8 cellular contexts compared by ENCODE assay signal in genomic region chr5:103232393-103232999, GRCh38. TPM values are rescaled to one million over a fixed set of nuclear protein-coding genes. Genes with fewer than 3 reads are reported as not detected.
DNase-seq lines count a peak whose midpoint lies in the region; ATAC-seq and FAIRE-seq lines count a peak whose summit lies in the region.

No MANE protein-coding gene starts in this region.

- H3K4me1 Mint-ChIP-seq in activated T-cell treated with anti-CD3 and anti-CD28 coated beads, Interleukin-2, amount 50 U/mL, for 72 hours (ENCODE audit: low read depth): no peaks in the 10 kb centered on the region
- no peaks in the 10 kb centered on the region for H3K4me1 Mint-ChIP-seq in T-helper 17 cell
- H3K4me1 Mint-ChIP-seq in stimulated activated naive B cell treated with anti-CD40 and anti-IgM and Interleukin-4, amounts not matched to agents 10 μg/mL and 1 μg/mL and 100 μg/mL, for 72 hours: peaks cover 0 to 7% of the 10 kb centered on the region in 2 donors

- no peak for FAIRE-seq in HTR-8/SVneo (lab: Jason Lieb, UNC)

- no peak overlapping the region for H3K4me3 Mint-ChIP-seq in activated T-cell treated with anti-CD3 and anti-CD28 coated beads, Interleukin-2, amount 50 U/mL, for 72 hours
- H3K4me3 Mint-ChIP-seq in T-helper 17 cell: no peak overlapping the region
- H3K4me3 Mint-ChIP-seq in stimulated activated naive B cell treated with anti-CD40 and anti-IgM and Interleukin-4, amounts not matched to agents 10 μg/mL and 1 μg/mL and 100 μg/mL, for 72 hours: no peak overlapping the region

- peaks cover 19% of the 10 kb centered on the region for H3K27me3 Mint-ChIP-seq in activated T-cell treated with anti-CD3 and anti-CD28 coated beads, Interleukin-2, amount 50 U/mL, for 72 hours (ENCODE audit: low read depth)
- H3K27me3 Mint-ChIP-seq in T-helper 17 cell: peaks cover 12% of the 10 kb centered on the region
- H3K27me3 Mint-ChIP-seq in stimulated activated naive B cell treated with anti-CD40 and anti-IgM and Interleukin-4, amounts not matched to agents 10 μg/mL and 1 μg/mL and 100 μg/mL, for 72 hours: peaks cover 0 to 3% of the 10 kb centered on the region in 2 donors

- H3K36me3 Mint-ChIP-seq in activated T-cell treated with anti-CD3 and anti-CD28 coated beads, Interleukin-2, amount 50 U/mL, for 72 hours (ENCODE audit: insufficient read depth in 2 of 2): no peaks in the 10 kb centered on the region
- H3K36me3 Mint-ChIP-seq in T-helper 17 cell (ENCODE audit: low read depth): no peaks in the 10 kb centered on the region
- no peaks in the 10 kb centered on the region for H3K36me3 Mint-ChIP-seq in stimulated activated naive B cell treated with anti-CD40 and anti-IgM and Interleukin-4, amounts not matched to agents 10 μg/mL and 1 μg/mL and 100 μg/mL, for 72 hours

- no peak overlapping the region for H3K27ac Mint-ChIP-seq in activated T-cell treated with anti-CD3 and anti-CD28 coated beads, Interleukin-2, amount 50 U/mL, for 72 hours
- H3K27ac Mint-ChIP-seq in T-helper 17 cell: no peak overlapping the region
- H3K27ac Mint-ChIP-seq in stimulated activated naive B cell treated with anti-CD40 and anti-IgM and Interleukin-4, amounts not matched to agents 10 μg/mL and 1 μg/mL and 100 μg/mL, for 72 hours: no peak overlapping the region

- H3K9me3 Mint-ChIP-seq in activated T-cell treated with anti-CD3 and anti-CD28 coated beads, Interleukin-2, amount 50 U/mL, for 72 hours: peaks cover 0 to 2% of the 10 kb centered on the region in 2 donors
- no peaks in the 10 kb centered on the region for H3K9me3 Mint-ChIP-seq in stimulated activated naive B cell treated with anti-CD40 and anti-IgM and Interleukin-4, amounts not matched to agents 10 μg/mL and 1 μg/mL and 100 μg/mL, for 72 hours

- H3K9me3 ChIP-seq in T-helper 17 cell (ENCODE audit: control insufficient read depth, low read length, poor library complexity, severe bottlenecking): no peaks in the 10 kb centered on the region

- peak; percentile 56 to 62 for ATAC-seq in activated T-cell treated with anti-CD3 and anti-CD28 coated beads, Interleukin-2, amount 50 U/mL, for 72 hours (replicated peaks in 1 of 2)
- ATAC-seq in GM21526 (IDR thresholded peaks at IDR 0.05; ENCODE audit: low FRiP score, unreplicated experiment) (peak; percentile 81), T-helper 17 cell (peak; percentile 65)
- peak; percentile 83 to 87 for ATAC-seq in stimulated activated naive B cell treated with anti-CD40 and anti-IgM and Interleukin-4, amounts not matched to agents 10 μg/mL and 1 μg/mL and 100 μg/mL, for 72 hours (replicated peaks)

- DNase-seq in activated T-cell treated with anti-CD3 and anti-CD28 coated beads, Interleukin-2, amount 50 U/mL, for 72 hours: peak; percentile 4 to 9
- DNase-seq in activated T-cell treated with anti-CD3 and anti-CD28 coated beads, Interleukin-2, amount 50 U/mL, for 48 hours: no peak
- peak; percentile 17 for DNase-seq in HTR-8/SVneo (ENCODE audit: insufficient read length, low spot score)
- DNase-seq in T-helper 17 cell: no peak
- DNase-seq in germinal center (ENCODE audit: low spot score): peak; percentile 13
- DNase-seq in stimulated activated naive B cell treated with anti-CD40 and anti-IgM and Interleukin-4, amounts not matched to agents 10 μg/mL and 1 μg/mL and 100 μg/mL, for 72 hours: no peak
- DNase-seq in GM19240 (ENCODE audit: insufficient read length, low spot score): no peak

RNA-seq across cellular contexts. Expression of gene MACIR, which starts 26.1 kb away (rescaled TPM):
- 1 to 10 TPM; 6.0 to 6.4 TPM for total RNA-seq in activated T-cell treated with anti-CD3 and anti-CD28 coated beads, Interleukin-2, amount 50 U/mL, for 72 hours
- 1 to 10 TPM; 1.7 to 3.6 TPM for total RNA-seq in T-helper 17 cell

Comparison
In these comparisons a context has a peak if more than half of its experiments do, and no peak if none do; other contexts are left out.
1. DNase-seq: peak in activated T-cell treated with anti-CD3 and anti-CD28 coated beads, Interleukin-2, amount 50 U/mL, for 72 hours (2 of 2), HTR-8/SVneo (single experiment) and germinal center (single experiment); none in activated T-cell treated with anti-CD3 and anti-CD28 coated beads, Interleukin-2, amount 50 U/mL, for 48 hours (0 of 2), T-helper 17 cell (0 of 3), stimulated activated naive B cell treated with anti-CD40 and anti-IgM and Interleukin-4, amounts not matched to agents 10 μg/mL and 1 μg/mL and 100 μg/mL, for 72 hours (single experiment) and GM19240 (single experiment).
2. Peak in every context shown above with its lines, with median percentiles within 50 percentile points of each other: ATAC-seq.